18 cellular contexts compared by ENCODE assay signal in the genomic region with DNA sequence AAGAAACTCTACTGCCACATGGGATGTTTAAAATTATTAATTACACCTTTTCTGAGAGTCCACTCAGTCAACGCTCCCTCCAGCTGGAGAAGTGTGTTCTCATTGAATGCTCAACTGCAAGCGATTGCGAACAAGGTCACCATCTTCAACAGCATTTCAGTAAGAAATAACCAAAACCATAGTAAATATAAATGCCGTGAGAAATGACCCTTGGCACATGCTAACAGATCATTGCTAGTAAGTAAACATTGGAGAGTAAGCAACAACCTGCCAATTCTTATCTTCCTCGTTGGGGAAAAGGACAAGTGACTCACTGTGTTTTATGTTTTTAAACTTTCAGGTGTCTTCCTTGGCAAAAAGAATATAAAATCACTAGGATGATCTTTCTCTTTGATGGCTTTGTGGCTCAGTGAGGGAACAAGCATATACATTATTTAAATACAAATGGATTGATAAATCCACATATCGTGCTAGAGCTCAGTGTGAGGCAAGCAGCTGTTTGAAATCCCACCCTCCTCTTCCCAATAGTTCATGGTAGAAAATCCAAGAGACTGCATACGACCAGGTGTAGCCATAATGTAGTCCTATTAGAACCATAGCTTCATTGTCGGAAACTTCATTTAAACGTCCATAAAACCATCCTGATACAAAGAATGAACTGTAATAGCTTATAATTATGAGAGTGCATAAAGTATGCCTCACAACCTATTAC.
"Had no signal": no experiment of that assay in that cellular context is flagged by ENCODE, and none has a peak within 500 bp of the region (broad histone marks: within the 10 kb centered on the region; RNA-seq: fewer than 3 reads in every experiment).

No MANE protein-coding gene starts in this region.

- H3K4me1 Mint-ChIP-seq: central memory CD8-positive, alpha-beta T cell; naive B cell had no signal

- H3K4me3 Mint-ChIP-seq: central memory CD8-positive, alpha-beta T cell; effector memory CD8-positive, alpha-beta T cell; naive B cell; stimulated activated naive CD8-positive, alpha-beta T cell treated with anti-CD3 and anti-CD28 coated beads, Interleukin-15, Interleukin-2, amounts not matched to agents 100 ng/mL and 50 ng/mL, for 24 hours had no signal

- H3K27ac ChIP-seq: epithelial cell of prostate, gastroesophageal sphincter, lower lobe of right lung, testis had no signal

- H3K36me3 ChIP-seq: gastroesophageal sphincter, lower lobe of right lung had no signal

- H3K4me3 ChIP-seq: gastroesophageal sphincter, lower lobe of right lung, testis had no signal

- H3K4me1 ChIP-seq: gastroesophageal sphincter, lower lobe of right lung, testis had no signal

- H3K27ac Mint-ChIP-seq: activated naive CD4-positive, alpha-beta T cell treated with anti-CD3 and anti-CD28 coated beads, Interleukin-2, amount 50 U/mL, for 72 hours; effector memory CD8-positive, alpha-beta T cell; naive B cell; stimulated activated naive CD8-positive, alpha-beta T cell treated with anti-CD3 and anti-CD28 coated beads, Interleukin-15, Interleukin-2, amounts not matched to agents 100 ng/mL and 50 ng/mL, for 24 hours had no signal

- H3K27me3 ChIP-seq: gastroesophageal sphincter, testis had no signal

- H3K9me3 Mint-ChIP-seq: activated naive CD4-positive, alpha-beta T cell treated with anti-CD3 and anti-CD28 coated beads, Interleukin-2, amount 50 U/mL, for 72 hours; brain had no signal

- H3K36me3 Mint-ChIP-seq: activated naive CD4-positive, alpha-beta T cell treated with anti-CD3 and anti-CD28 coated beads, Interleukin-2, amount 50 U/mL, for 72 hours; brain; naive B cell had no signal

- H3K9me3 ChIP-seq: gastroesophageal sphincter, lower lobe of right lung, testis had no signal

- DNase-seq: activated CD4-positive, alpha-beta T cell treated with anti-CD3 and anti-CD28 coated beads, Interleukin-2, amount 50 U/mL, for 4 hours; activated CD4-positive, CD25-positive, alpha-beta regulatory T cell treated with anti-CD3 and anti-CD28 coated beads, Interleukin-2, amount 50 U/mL, for 72 hours; activated effector memory CD4-positive, alpha-beta T cell treated with Interleukin-2 at 50 U/mL for 16 hours; activated T-cell treated with anti-CD3 and anti-CD28 coated beads, Interleukin-2, amount 50 U/mL, for 1 hour; amniotic stem cell; effector memory CD8-positive, alpha-beta T cell; lower lobe of right lung; midbrain; naive B cell; stimulated activated CD4-positive, alpha-beta T cell treated with anti-CD3 and anti-CD28 coated beads, Interleukin-4, amount 100 ng/mL, for 1 hour; stimulated activated CD8-positive, alpha-beta memory T cell treated with anti-CD3 and anti-CD28 coated beads, Interleukin-4, amount 100 ng/mL, for 48 hours; testis had no signal

- H3K27me3 Mint-ChIP-seq: central memory CD8-positive, alpha-beta T cell; effector memory CD8-positive, alpha-beta T cell had no signal
